Comparison of ENCODE assay signal across 14 cellular contexts in the genomic region with DNA sequence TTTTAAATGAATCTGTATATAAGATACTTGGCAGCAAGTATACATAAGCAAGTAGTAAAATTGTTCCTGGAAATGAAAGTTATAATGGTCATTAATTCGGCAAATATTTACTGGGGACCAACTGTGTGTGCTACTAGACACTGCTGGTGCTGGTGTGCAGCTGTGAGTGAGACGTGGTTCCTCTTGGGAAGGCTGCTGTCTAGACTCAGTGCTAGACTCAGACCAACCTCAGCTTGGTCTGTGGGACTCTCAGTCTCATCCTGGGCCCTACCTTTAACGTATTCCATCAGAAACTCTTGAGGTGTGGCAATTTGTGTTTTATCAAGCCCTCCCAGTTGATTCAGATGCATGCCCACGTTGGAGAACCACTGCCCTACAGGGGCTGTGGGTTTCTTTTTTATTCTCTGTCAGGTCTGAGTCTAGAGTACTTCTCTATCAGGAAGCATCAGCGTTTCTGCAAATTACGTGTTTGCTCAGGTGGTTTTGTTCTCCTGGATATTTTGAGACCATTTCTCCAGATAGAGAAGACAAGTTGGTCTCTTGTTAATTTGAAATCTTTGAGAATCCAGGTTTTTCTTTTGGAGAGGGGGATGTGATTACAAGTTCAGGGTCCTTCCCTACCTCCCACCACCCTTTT.
"Had no signal": no experiment of that assay in that cellular context is flagged by ENCODE, and none has a peak within 500 bp of the region (broad histone marks: within the 10 kb centered on the region; RNA-seq: fewer than 3 reads in every experiment).

No MANE protein-coding gene starts in this region.

- H3K4me3 Mint-ChIP-seq: activated CD8-positive, alpha-beta T cell treated with anti-CD3 and anti-CD28 coated beads for 36 hours; activated naive CD4-positive, alpha-beta T cell treated with anti-CD3 and anti-CD28 coated beads for 36 hours; naive thymus-derived CD4-positive, alpha-beta T cell; T-helper 2 cell treated with Interferon-gamma antibody and Interleukin-4, amounts not matched to agents 5 μg/mL and 100 μg/mL, for 36 hours had no signal

- H3K27me3 Mint-ChIP-seq: activated CD8-positive, alpha-beta T cell treated with anti-CD3 and anti-CD28 coated beads for 36 hours; naive thymus-derived CD4-positive, alpha-beta T cell had no signal

- H3K9me3 Mint-ChIP-seq: activated CD8-positive, alpha-beta T cell treated with anti-CD3 and anti-CD28 coated beads for 36 hours; activated naive CD4-positive, alpha-beta T cell treated with anti-CD3 and anti-CD28 coated beads for 36 hours; activated T-helper 2 cell treated with anti-CD3 and anti-CD28 coated beads, Interferon-gamma antibody, Interleukin-2, Interleukin-4, amounts not matched to agents 10 μg/mL and 5 μg/mL and 100 μg/mL, durations not matched to agents 14 hours and 24 hours and 36 hours; naive thymus-derived CD4-positive, alpha-beta T cell; T-helper 2 cell treated with Interferon-gamma antibody and Interleukin-4, amounts not matched to agents 5 μg/mL and 100 μg/mL, for 36 hours had no signal

- ATAC-seq: activated CD8-positive, alpha-beta T cell treated with anti-CD3 and anti-CD28 coated beads for 36 hours; esophagus mucosa; left lung; naive thymus-derived CD4-positive, alpha-beta T cell; upper lobe of right lung had no signal

- DNase-seq: activated CD8-positive, alpha-beta memory T cell treated with anti-CD3 and anti-CD28 coated beads, Interleukin-2, amount 50 U/mL, for 48 hours; activated CD8-positive, alpha-beta T cell treated with anti-CD3 and anti-CD28 coated beads for 36 hours; activated naive CD4-positive, alpha-beta T cell treated with anti-CD3 and anti-CD28 coated beads for 36 hours; islet precursor cell; left lung; mammary epithelial cell; naive thymus-derived CD4-positive, alpha-beta T cell; stimulated activated CD4-positive, alpha-beta T cell treated with anti-CD3 and anti-CD28 coated beads, Interleukin-1b, Interleukin-23, amount 100 ng/mL, for 48 hours; stomach; testis; upper lobe of right lung had no signal

- H3K27ac Mint-ChIP-seq: activated CD8-positive, alpha-beta T cell treated with anti-CD3 and anti-CD28 coated beads for 36 hours; activated naive CD4-positive, alpha-beta T cell treated with anti-CD3 and anti-CD28 coated beads for 36 hours; activated T-helper 2 cell treated with anti-CD3 and anti-CD28 coated beads, Interferon-gamma antibody, Interleukin-2, Interleukin-4, amounts not matched to agents 10 μg/mL and 5 μg/mL and 100 μg/mL, durations not matched to agents 14 hours and 24 hours and 36 hours; T-helper 2 cell treated with Interferon-gamma antibody and Interleukin-4, amounts not matched to agents 5 μg/mL and 100 μg/mL, for 36 hours had no signal
